8 cellular contexts compared by ENCODE assay signal in the genomic region with DNA sequence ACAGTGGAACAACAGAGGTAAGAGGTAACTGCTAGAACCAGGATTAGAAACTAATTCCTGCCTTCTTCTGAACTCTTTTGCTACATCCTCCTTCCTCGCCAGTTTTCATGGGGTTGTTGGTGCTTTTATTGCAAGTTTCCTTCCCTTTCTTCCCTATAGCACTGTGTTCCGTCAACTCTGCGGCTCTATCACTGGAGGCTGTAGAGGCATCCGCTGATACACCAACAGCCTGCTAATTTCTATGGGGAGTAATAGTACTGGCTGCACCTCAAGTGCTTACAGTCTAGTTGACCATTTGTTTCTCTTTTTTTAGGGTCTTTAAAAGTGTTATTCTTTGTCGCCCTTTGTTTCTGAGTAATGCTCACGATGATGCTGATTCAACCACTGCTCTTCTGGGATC. TPM values are rescaled to one million over a fixed set of nuclear protein-coding genes. Genes with fewer than 3 reads are reported as not detected.
DNase-seq lines count a peak whose midpoint lies in the region; ATAC-seq, FAIRE-seq and TF ChIP-seq lines count a peak whose summit lies in the region.

No MANE protein-coding gene starts in this region.

- peaks cover 0 to 3% of the 10 kb centered on the region in 2 donors for H3K4me1 ChIP-seq in esophagus (ENCODE audit: control insufficient read depth in 2 of 2, insufficient read depth in 2 of 2, low read length in 1 of 2)

- DNase-seq in ACHN: peak; percentile 17
- peak; percentile 12 for DNase-seq in RPMI7951 (ENCODE audit: low read depth)
- DNase-seq in progenitor cell of endocrine pancreas (ENCODE audit: low spot score, unreplicated experiment): no peak
- no peak for DNase-seq in stimulated activated naive CD4-positive, alpha-beta T cell treated with Interleukin-2 at 50 U/mL for 16 hours (lab: John Stamatoyannopoulos, UW)
- no peak for DNase-seq in RCC 7860 (ENCODE audit: low spot score)
- DNase-seq in activated CD8-positive, alpha-beta memory T cell treated with anti-CD3 and anti-CD28 coated beads, Interleukin-2, amount 50 U/mL, for 48 hours: no peak

- peak overlapping the region; percentile 60 to 88 for H3K4me3 ChIP-seq in esophagus (ENCODE audit: low read depth in 1 of 2, low read length in 2 of 2)

- FAIRE-seq in RCC 7860 (lab: Jason Lieb, UNC): no peak

- no peak overlapping the region for H3K27ac ChIP-seq in esophagus (ENCODE audit: low read depth in 2 of 2, low read length in 1 of 2)

- H3K36me3 ChIP-seq in esophagus (ENCODE audit: control insufficient read depth in 2 of 2, insufficient read depth in 2 of 2, low read length in 1 of 2): no peaks in the 10 kb centered on the region

- H3K4me3 Mint-ChIP-seq in progenitor cell of endocrine pancreas (ENCODE audit: low read depth): peak overlapping the region; percentile 100

- no peaks in the 10 kb centered on the region for H3K27me3 Mint-ChIP-seq in progenitor cell of endocrine pancreas

- no peak for TF ChIP-seq CTCF in progenitor cell of endocrine pancreas (IDR thresholded peaks at IDR 0.05; ENCODE audit: unreplicated experiment)

- H3K4me1 Mint-ChIP-seq in progenitor cell of endocrine pancreas (ENCODE audit: low read depth): peaks cover 14% of the 10 kb centered on the region

- WGBS in esophagus, 2 donors: 0 to 5% methylated on average over 6 of the region's 6 CpGs

- H3K9me3 Mint-ChIP-seq in progenitor cell of endocrine pancreas (ENCODE audit: low read depth): no peaks in the 10 kb centered on the region

- H3K27ac Mint-ChIP-seq in progenitor cell of endocrine pancreas: peak overlapping the region; percentile 96

- peak; percentile 21 for ATAC-seq in GM21576 (IDR thresholded peaks at IDR 0.05; ENCODE audit: unreplicated experiment)

- no peaks in the 10 kb centered on the region for H3K27me3 ChIP-seq in esophagus (ENCODE audit: control insufficient read depth in 1 of 2, insufficient read depth in 2 of 2, low read length in 2 of 2)

- H3K9me3 ChIP-seq in esophagus (ENCODE audit: control insufficient read depth in 2 of 2, insufficient read depth in 1 of 2, low read depth in 1 of 2, low read length in 1 of 2): no peaks in the 10 kb centered on the region

- in situ Hi-C loops in ACHN (cut with HindIII; ENCODE audit: low pct_ligation_motif_present, low pct_unique_long_range_greater_than_20kb, low sequenced_read_pairs): no loop called here

- peaks cover 3% of the 10 kb centered on the region for H3K36me3 Mint-ChIP-seq in progenitor cell of endocrine pancreas (ENCODE audit: insufficient read depth)

RNA-seq across cellular contexts. Expression of gene MIS18A, which starts 0.8 kb away (rescaled TPM):
- total RNA-seq in RPMI7951 (2014; rRNA removed; shearing (Covaris generic)): 21.9 and 26.5 TPM in 2 replicates
- 1 to 10 TPM; 8.4 to 9.1 TPM for polyA plus RNA-seq in esophagus
- total RNA-seq in progenitor cell of endocrine pancreas: 22.3 and 23.6 TPM in 2 replicates

RNA-seq across cellular contexts. Expression of gene MRAP, which starts 20.6 kb away (rescaled TPM):
- total RNA-seq in RPMI7951 (2014; rRNA removed; shearing (Covaris generic)): not detected in 2 replicates
- polyA plus RNA-seq in esophagus: under 1 TPM in 1 of 2 donors, not detected in 1; 0.16 TPM
- total RNA-seq in progenitor cell of endocrine pancreas: 0.89 and 1.2 TPM in 2 replicates

Comparison
In these comparisons a context has a peak if more than half of its experiments do, and no peak if none do; other contexts are left out.
1. DNase-seq: peak in ACHN (single experiment) and RPMI7951 (single experiment); none in progenitor cell of endocrine pancreas (single experiment), stimulated activated naive CD4-positive, alpha-beta T cell treated with Interleukin-2 at 50 U/mL for 16 hours (single experiment), RCC 7860 (single experiment) and activated CD8-positive, alpha-beta memory T cell treated with anti-CD3 and anti-CD28 coated beads, Interleukin-2, amount 50 U/mL, for 48 hours (single experiment).